8 cellular contexts compared by ENCODE assay signal in genomic region chr10:19158870-19159269, GRCh38.
"Had no signal": no experiment of that assay in that cellular context is flagged by ENCODE, and none has a peak within 500 bp of the region (broad histone marks: within the 10 kb centered on the region; RNA-seq: fewer than 3 reads in every experiment).

No MANE protein-coding gene starts in this region.

- H3K4me3 ChIP-seq: K562 had no signal

- H3K9ac ChIP-seq: KMS-11 had no signal

- H3K4me2 ChIP-seq: KMS-11 had no signal

- FAIRE-seq: HepG2, HTR-8/SVneo, K562 had no signal

- H3K27ac ChIP-seq: HL-60, KMS-11 had no signal

- ATAC-seq: HepG2, K562 had no signal

- DNase-seq: IMR-90, KBM-7, KG1 had no signal
